25 cellular contexts compared by ENCODE assay signal in the genomic region with DNA sequence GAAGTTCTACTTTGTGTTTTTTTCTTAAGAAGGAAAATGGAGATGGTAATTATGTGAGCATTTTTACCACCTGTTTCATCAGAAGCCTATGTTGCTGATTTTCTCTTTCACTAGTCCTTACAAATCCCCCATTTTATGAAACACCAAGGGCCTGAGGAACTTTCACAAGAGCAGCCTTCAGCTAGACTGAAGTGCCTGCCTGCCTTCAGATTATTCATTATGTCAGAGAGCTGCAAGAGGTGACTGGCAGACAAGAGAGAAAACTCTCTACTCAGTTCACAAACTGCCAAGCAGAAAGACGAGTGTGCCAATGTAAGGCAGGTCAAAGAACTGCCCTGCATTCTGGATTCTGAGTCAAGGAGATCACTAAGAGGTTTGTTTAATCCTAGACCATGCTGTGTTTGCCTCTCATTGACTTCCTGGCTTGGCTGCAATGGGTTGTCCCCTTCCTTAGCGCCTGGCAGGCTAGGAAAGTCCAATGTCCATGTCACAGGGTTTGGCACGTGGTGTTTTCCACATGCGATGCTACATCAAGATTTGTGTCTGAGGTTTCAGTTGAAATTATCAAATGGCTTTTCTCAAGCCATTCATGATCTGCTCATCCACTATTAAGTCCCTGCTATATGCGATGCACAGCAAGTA.
DNase-seq lines count a peak whose midpoint lies in the region; ATAC-seq and TF ChIP-seq lines count a peak whose summit lies in the region.
"Had no signal": no experiment of that assay in that cellular context is flagged by ENCODE, and none has a peak within 500 bp of the region (broad histone marks: within the 10 kb centered on the region; RNA-seq: fewer than 3 reads in every experiment).

No MANE protein-coding gene starts in this region.

- no peaks in the 10 kb centered on the region for H3K27me3 Mint-ChIP-seq in CD4-positive, alpha-beta T cell
- no peaks in the 10 kb centered on the region for H3K27me3 Mint-ChIP-seq in activated naive CD8-positive, alpha-beta T cell treated with anti-CD3 and anti-CD28 coated beads, Interleukin-2, amount 10 ng/mL, durations not matched to agents 7 days and 5 days
- H3K27me3 Mint-ChIP-seq: CD8-positive, alpha-beta memory T cell; stimulated activated naive B cell treated with anti-CD40 and anti-IgM and Interleukin-4, amounts not matched to agents 10 μg/mL and 1 μg/mL and 100 μg/mL, for 72 hours had no signal

- TF ChIP-seq CTCF in CD4-positive, alpha-beta T cell (IDR thresholded peaks at IDR 0.05) = no peak
- TF ChIP-seq CTCF in GM10266 (IDR thresholded peaks at IDR 0.05; ENCODE audit: control insufficient read depth, insufficient read depth, low read depth, missing control alignments) = no peak

- intact Hi-C loops in CD4-positive, alpha-beta T cell (cut with DNase I, micrococcal nuclease) = no loop called here

- no peak for ATAC-seq in CD4-positive, alpha-beta T cell (ENCODE audit: poor library complexity)
- no peak for ATAC-seq in activated naive CD8-positive, alpha-beta T cell treated with anti-CD3 and anti-CD28 coated beads, Interleukin-2, amount 10 ng/mL, durations not matched to agents 7 days and 5 days (ENCODE audit: low read depth)
- ATAC-seq in GM18907 (IDR thresholded peaks at IDR 0.05; ENCODE audit: unreplicated experiment) = no peak
- ATAC-seq: heart left ventricle; psoas muscle; stimulated activated naive B cell treated with anti-CD40 and anti-IgM and Interleukin-4, amounts not matched to agents 10 μg/mL and 1 μg/mL and 100 μg/mL, for 72 hours had no signal

- peaks cover 94% of the 10 kb centered on the region for H3K36me3 Mint-ChIP-seq in CD4-positive, alpha-beta T cell (ENCODE audit: low read depth)
- H3K36me3 Mint-ChIP-seq in activated naive CD8-positive, alpha-beta T cell treated with anti-CD3 and anti-CD28 coated beads, Interleukin-2, amount 10 ng/mL, durations not matched to agents 7 days and 5 days = peaks cover 68% of the 10 kb centered on the region

- CTCF ChIA-PET in CD4-positive, alpha-beta T cell (lab: Charles Lee) = interaction anchor here (1.0 kb wide), 1 partner anchor 24 kb away, joined by 3 read pairs; no protein-coding TSS in a partner anchor

- H3K4me1 Mint-ChIP-seq in CD4-positive, alpha-beta T cell (ENCODE audit: low read depth) = peaks cover 13% of the 10 kb centered on the region
- H3K4me1 Mint-ChIP-seq in activated naive CD8-positive, alpha-beta T cell treated with anti-CD3 and anti-CD28 coated beads, Interleukin-2, amount 10 ng/mL, durations not matched to agents 7 days and 5 days = peaks cover 3% of the 10 kb centered on the region
- H3K4me1 Mint-ChIP-seq: nephron progenitor cell had no signal

- no peaks in the 10 kb centered on the region for H3K27me3 ChIP-seq in CD4-positive, alpha-beta T cell (ENCODE audit: control insufficient read depth, insufficient read depth, low read length)
- H3K27me3 ChIP-seq: dorsolateral prefrontal cortex, heart left ventricle, thyroid gland had no signal

- H3K27ac ChIP-seq in CD4-positive, alpha-beta T cell (ENCODE audit: low read depth, low read length) = no peak overlapping the region
- H3K27ac ChIP-seq: heart left ventricle, psoas muscle, skin epidermis, thyroid gland, WERI-Rb-1 had no signal

- DNase-seq in AML-193 (lab: John Stamatoyannopoulos, UW) (peak; percentile 7 to 31), medulla oblongata (ENCODE audit: extremely low spot score) (peak; percentile 42), GM10266 (ENCODE audit: extremely low spot score) (no peak)
- no peak for DNase-seq in CD4-positive, alpha-beta T cell
- no peak for DNase-seq in activated naive CD8-positive, alpha-beta T cell treated with anti-CD3 and anti-CD28 coated beads, Interleukin-2, amount 10 ng/mL, durations not matched to agents 7 days and 5 days
- DNase-seq in stimulated activated CD4-positive, alpha-beta T cell treated with anti-CD3 and anti-CD28 coated beads, Interleukin-15, amount 100 ng/mL, for 24 hours = no peak
- DNase-seq: activated CD8-positive, alpha-beta memory T cell treated with anti-CD3 and anti-CD28 coated beads for 24 hours; CD8-positive, alpha-beta memory T cell; central memory CD4-positive, alpha-beta T cell; DMS53; dorsolateral prefrontal cortex; GF-D8; heart left ventricle; left cardiac atrium; NCI-H1436; NCI-H526; nephron progenitor cell; psoas muscle; stimulated activated naive B cell treated with anti-CD40 and anti-IgM and Interleukin-4, amounts not matched to agents 10 μg/mL and 1 μg/mL and 100 μg/mL, for 72 hours; WERI-Rb-1 had no signal

- no peak overlapping the region for H3K4me3 Mint-ChIP-seq in CD4-positive, alpha-beta T cell
- no peak overlapping the region for H3K4me3 Mint-ChIP-seq in activated naive CD8-positive, alpha-beta T cell treated with anti-CD3 and anti-CD28 coated beads, Interleukin-2, amount 10 ng/mL, durations not matched to agents 7 days and 5 days
- H3K4me3 Mint-ChIP-seq: activated T-helper 1 cell treated with anti-CD3 and anti-CD28 coated beads, Interleukin-12 subunit alpha, Interleukin-12 subunit beta, Interleukin-2, Interleukin-4 antibody, amounts not matched to agents 30 ng/mL and 10 ng/mL and 1 ng/mL, durations not matched to agents 14 hours and 24 hours and 36 hours; nephron progenitor cell; stimulated activated naive B cell treated with anti-CD40 and anti-IgM and Interleukin-4, amounts not matched to agents 10 μg/mL and 1 μg/mL and 100 μg/mL, for 72 hours; T-helper 2 cell treated with Interferon-gamma antibody and Interleukin-4, amounts not matched to agents 5 μg/mL and 100 μg/mL, for 36 hours had no signal

- peak overlapping the region; percentile 47 for H3K27ac Mint-ChIP-seq in CD4-positive, alpha-beta T cell
- peak overlapping the region; percentile 12 for H3K27ac Mint-ChIP-seq in activated naive CD8-positive, alpha-beta T cell treated with anti-CD3 and anti-CD28 coated beads, Interleukin-2, amount 10 ng/mL, durations not matched to agents 7 days and 5 days
- H3K27ac Mint-ChIP-seq: activated T-helper 1 cell treated with anti-CD3 and anti-CD28 coated beads, Interleukin-12 subunit alpha, Interleukin-12 subunit beta, Interleukin-2, Interleukin-4 antibody, amounts not matched to agents 30 ng/mL and 10 ng/mL and 1 ng/mL, durations not matched to agents 14 hours and 24 hours and 36 hours; nephron progenitor cell; stimulated activated naive B cell treated with anti-CD40 and anti-IgM and Interleukin-4, amounts not matched to agents 10 μg/mL and 1 μg/mL and 100 μg/mL, for 72 hours had no signal

- POLR2A ChIA-PET in CD4-positive, alpha-beta T cell (lab: Charles Lee) = interaction anchor here (1.4 kb wide), 1 partner anchor 20 kb away, joined by 3 read pairs; no protein-coding TSS in a partner anchor
- POLR2A ChIA-PET in activated naive CD8-positive, alpha-beta T cell treated with anti-CD3 and anti-CD28 coated beads, Interleukin-2, amount 10 ng/mL, durations not matched to agents 7 days and 5 days (lab: Charles Lee) = no interaction called here

- H3K9me3 ChIP-seq in CD4-positive, alpha-beta T cell (ENCODE audit: control insufficient read depth, low read length) = peaks cover 11% of the 10 kb centered on the region
- H3K9me3 ChIP-seq: thyroid gland had no signal

- H3K9me3 Mint-ChIP-seq in CD4-positive, alpha-beta T cell = peaks cover 4% of the 10 kb centered on the region
- peaks cover 13% of the 10 kb centered on the region for H3K9me3 Mint-ChIP-seq in activated naive CD8-positive, alpha-beta T cell treated with anti-CD3 and anti-CD28 coated beads, Interleukin-2, amount 10 ng/mL, durations not matched to agents 7 days and 5 days

Comparison
In these comparisons a context has a peak if more than half of its experiments do, and no peak if none do; other contexts are left out.
1. DNase-seq: peak in AML-193 (2 of 2) and medulla oblongata (single experiment); none in CD4-positive, alpha-beta T cell (0 of 10), activated naive CD8-positive, alpha-beta T cell treated with anti-CD3 and anti-CD28 coated beads, Interleukin-2, amount 10 ng/mL, durations not matched to agents 7 days and 5 days (single experiment), stimulated activated CD4-positive, alpha-beta T cell treated with anti-CD3 and anti-CD28 coated beads, Interleukin-15, amount 100 ng/mL, for 24 hours (single experiment) and GM10266 (single experiment).